ENCODE assay signal across 8 cellular contexts in genomic region chr9:91954841-91955471, GRCh38. TPM values are rescaled to one million over a fixed set of nuclear protein-coding genes. Genes with fewer than 3 reads are reported as not detected.
DNase-seq lines count a peak whose midpoint lies in the region; FAIRE-seq and TF ChIP-seq lines count a peak whose summit lies in the region.

No MANE protein-coding gene starts in this region.

- intact Hi-C loops in endothelial cell of umbilical vein (cut with micrococcal nuclease): no loop called here

- CTCF ChIA-PET in endothelial cell of umbilical vein (lab: Charles Lee): interaction anchor here (0.6 to 2.5 kb wide), 11 partner anchors 8 to 1040 kb away, joined by 3 to 18 read pairs (median 5); no protein-coding TSS in a partner anchor

- H3K9ac ChIP-seq in endothelial cell of umbilical vein (replicated peaks; ENCODE audit: extremely low read depth, insufficient read depth, low read length): no peak overlapping the region

- no peak overlapping the region for H3K27ac ChIP-seq in SJCRH30
- no peak overlapping the region for H3K27ac ChIP-seq in endothelial cell of umbilical vein (ENCODE audit: insufficient read depth, low read depth, low read length)

- no peak overlapping the region for H2AFZ ChIP-seq in endothelial cell of umbilical vein (ENCODE audit: low read depth, low read length)

- peak; percentile 62 for FAIRE-seq in endothelial cell of umbilical vein (lab: Jason Lieb, UNC)

- H3K4me1 ChIP-seq in SJCRH30: no peaks in the 10 kb centered on the region
- no peaks in the 10 kb centered on the region for H3K4me1 ChIP-seq in endothelial cell of umbilical vein (ENCODE audit: control insufficient read depth, extremely low read depth, insufficient read depth, low read length)

- H3K27ac Mint-ChIP-seq in HFFc6 (peak overlapping the region; percentile 84), nephron (peak overlapping the region in 1 of 3 experiments; percentile 26)

- POLR2A ChIA-PET in endothelial cell of umbilical vein (lab: Charles Lee): no interaction called here

- H3K27me3 Mint-ChIP-seq in HFFc6 (ENCODE audit: insufficient read depth) (peaks cover 7% of the 10 kb centered on the region), nephron (ENCODE audit: low read depth) (peaks cover 34% of the 10 kb centered on the region)

- no TSS peak for BruUV-seq in endothelial cell of umbilical vein (replicated peaks; lab: Mats Ljungman, UMichigan)

- no peaks in the 10 kb centered on the region for H3K9me3 ChIP-seq in SJCRH30 (replicated peaks)
- H3K9me3 ChIP-seq in endothelial cell of umbilical vein (replicated peaks; ENCODE audit: control insufficient read depth, insufficient read depth, low read length): no peaks in the 10 kb centered on the region

- H3K4me1 Mint-ChIP-seq in HFFc6 (ENCODE audit: low read depth): peaks cover 22% of the 10 kb centered on the region
- H3K4me1 Mint-ChIP-seq in nephron: peaks cover 26% of the 10 kb centered on the region

- H3K27me3 ChIP-seq in SJCRH30 (no peaks in the 10 kb centered on the region), endothelial cell of umbilical vein (ENCODE audit: control insufficient read depth in 2 of 2, insufficient read depth in 2 of 2, low read length in 2 of 2) (peaks cover 11 to 21% of the 10 kb centered on the region in 2 experiments)

- no peaks in the 10 kb centered on the region for H3K9me1 ChIP-seq in endothelial cell of umbilical vein (replicated peaks; ENCODE audit: control insufficient read depth, extremely low read depth, insufficient read depth, low read length)

- no peaks in the 10 kb centered on the region for H4K20me1 ChIP-seq in endothelial cell of umbilical vein (replicated peaks; ENCODE audit: control insufficient read depth, extremely low read depth, insufficient read depth, low read length)

- H3K9me3 Mint-ChIP-seq in HFFc6 (peaks cover 5% of the 10 kb centered on the region), nephron (peaks cover 2% of the 10 kb centered on the region)

- DNase-seq in DMS153 (lab: John Stamatoyannopoulos, UW) (peak; percentile 58), HFFc6 (peak; percentile 75), SJCRH30 (peak; percentile 40 to 64), endothelial cell of umbilical vein (ENCODE audit: low read depth, low spot score) (peak; percentile 28), SKM-1 treated with dmso at 0.1 percent for 144 hours (lab: John Stamatoyannopoulos, UW; ENCODE audit: unreplicated experiment) (no peak), NK-92 (lab: John Stamatoyannopoulos, UW; ENCODE audit: unreplicated experiment) (no peak)
- no peak for DNase-seq in stimulated activated naive CD4-positive, alpha-beta T cell (lab: John Stamatoyannopoulos, UW)

- H3K36me3 ChIP-seq in SJCRH30 (no peaks in the 10 kb centered on the region), endothelial cell of umbilical vein (ENCODE audit: control insufficient read depth in 2 of 2, extremely low read depth in 1 of 2, insufficient read depth in 2 of 2, low read length in 2 of 2) (no peaks in the 10 kb centered on the region)

- H3K4me3 Mint-ChIP-seq in HFFc6: peak overlapping the region; percentile 85
- H3K4me3 Mint-ChIP-seq in nephron: peak overlapping the region in 2 of 3 experiments; percentile 28 to 39

- H3K36me3 Mint-ChIP-seq in HFFc6 (ENCODE audit: low read depth) (peaks cover 5% of the 10 kb centered on the region; the same call in 1 of the 2 replicates), nephron (ENCODE audit: low read depth) (no peaks in the 10 kb centered on the region)

- no peak overlapping the region for H3K4me2 ChIP-seq in endothelial cell of umbilical vein (ENCODE audit: insufficient read depth, low read length)

- TF ChIP-seq CTCF in HFFc6 (IDR thresholded peaks at IDR 0.05) (peak; percentile 89), endothelial cell of umbilical vein (IDR thresholded peaks at IDR 0.05; ENCODE audit: extremely low read depth in 1 of 2, insufficient read depth in 1 of 2, low read depth in 1 of 2, low read length in 2 of 2) (peak; percentile 45 to 51), nephron (IDR thresholded peaks at IDR 0.05; ENCODE audit: unreplicated experiment in 3 of 3) (peak; percentile 58 to 71 (median 70))

- no peak overlapping the region for H3K4me3 ChIP-seq in SJCRH30
- H3K4me3 ChIP-seq in endothelial cell of umbilical vein (replicated peaks in 1 of 3; ENCODE audit: insufficient read depth in 1 of 3, low read depth in 1 of 3, low read length in 3 of 3): no peak overlapping the region

- no peaks in the 10 kb centered on the region for H3K79me2 ChIP-seq in endothelial cell of umbilical vein (ENCODE audit: control insufficient read depth, insufficient read depth, low read length)

- dilution Hi-C loops in endothelial cell of umbilical vein (cut with MboI; ENCODE audit: extremely low pct_ligation_motif_present, low sequenced_read_pairs): no loop called here

- TF ChIP-seq POLR2A in endothelial cell of umbilical vein (IDR thresholded peaks at IDR 0.05; ENCODE audit: low read depth, low read length): no peak

TF ChIP-seq in endothelial cell of umbilical vein, 7 proteins besides CTCF, POLR2A, EP300 and RAD21:
- TF ChIP-seq EZH2 (IDR thresholded peaks at IDR 0.05; ENCODE audit: borderline replicate concordance, low read depth, low read length, severe bottlenecking): no peak
- no peak for TF ChIP-seq MAX (IDR thresholded peaks at IDR 0.05; ENCODE audit: insufficient read depth, insufficient read length)
- TF ChIP-seq JUN (IDR thresholded peaks at IDR 0.05; ENCODE audit: borderline replicate concordance, insufficient read depth, insufficient read length, low read depth): no peak
- no peak for TF ChIP-seq POLR2AphosphoS5 (IDR thresholded peaks at IDR 0.05; ENCODE audit: insufficient read depth, low read depth, low read length)
- no peak for TF ChIP-seq FOS (IDR thresholded peaks at IDR 0.05; ENCODE audit: borderline replicate concordance, insufficient read depth, low read length)
- TF ChIP-seq MYC (IDR thresholded peaks at IDR 0.05; ENCODE audit: low read depth, low read length): no peak
- TF ChIP-seq GATA2 (IDR thresholded peaks at IDR 0.05; ENCODE audit: insufficient read depth, insufficient read length, low read depth, low read length): no peak

RNA-seq across cellular contexts. Expression of gene ROR2, which starts 4.9 kb away (rescaled TPM):
- total RNA-seq in HFFc6 (2021; fragmentation: NEBNext Ultra II Directional; extraction: Animal tissue kit (Norgen Biotek cat#: 25700)): under 1 TPM in 1 of 6 experiments, not detected in 5; 0.09 TPM
- total RNA-seq in SJCRH30 (2014; rRNA removed; shearing (Covaris generic)): not detected in 2 replicates
- total RNA-seq in endothelial cell of umbilical vein: not detected in 2 replicates
- not detected in 2 replicates for polyA plus RNA-seq in endothelial cell of umbilical vein
- not detected in 2 replicates for polyA plus RNA-seq in endothelial cell of umbilical vein (2011; cell fraction: cytosol; rRNA removed)
- polyA plus RNA-seq in endothelial cell of umbilical vein (2011; cell fraction: nucleus; rRNA removed): not detected in 2 replicates
- not detected in 2 replicates for polyA plus RNA-seq in endothelial cell of umbilical vein (2012)
- 0.07 and 0.34 TPM in 2 replicates for polyA minus RNA-seq in endothelial cell of umbilical vein
- polyA minus RNA-seq in endothelial cell of umbilical vein (2011; cell fraction: cytosol; rRNA and poly(A)+ RNA removed): 0.41 TPM
- polyA minus RNA-seq in endothelial cell of umbilical vein (2011; cell fraction: nucleus; rRNA and poly(A)+ RNA removed): not detected in 2 replicates

Comparison
In these comparisons a context has a peak if more than half of its experiments do, and no peak if none do; other contexts are left out.
1. DNase-seq: peak in DMS153 (single experiment), HFFc6 (single experiment), SJCRH30 (2 of 2) and endothelial cell of umbilical vein (single experiment); none in stimulated activated naive CD4-positive, alpha-beta T cell (0 of 6), SKM-1 treated with dmso at 0.1 percent for 144 hours (single experiment) and NK-92 (single experiment).
2. Peak in every context shown above with its lines, with median percentiles within 50 percentile points of each other: CTCF ChIP-seq.